35 cellular contexts compared by ENCODE assay signal in the genomic region with DNA sequence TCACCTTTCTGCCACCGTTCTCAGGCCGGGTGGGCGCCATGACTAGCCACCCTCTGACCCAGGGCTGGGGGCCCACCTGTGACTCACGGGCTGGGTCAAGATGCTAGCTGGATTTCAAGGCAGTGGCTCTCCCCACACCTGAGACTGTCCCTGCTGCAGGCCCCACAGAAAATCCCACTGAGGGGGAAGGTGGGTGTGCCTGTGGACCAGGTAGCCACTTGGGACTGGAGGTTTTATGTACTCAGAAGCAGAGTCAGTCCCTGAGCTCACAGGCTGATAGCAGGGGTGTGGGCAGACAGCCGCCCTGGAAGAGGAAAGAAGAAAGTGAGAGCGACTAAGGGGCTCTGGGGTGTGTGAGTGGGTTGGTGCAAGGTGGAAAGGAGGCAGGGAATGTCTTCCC. TPM values are rescaled to one million over a fixed set of nuclear protein-coding genes. Genes with fewer than 3 reads are reported as not detected.
A peak's percentile ranks its signal among the peaks of the same experiment; 100 is the strongest.
DNase-seq lines count a peak whose midpoint lies in the region; ATAC-seq and TF ChIP-seq lines count a peak whose summit lies in the region.
"Had no signal": no experiment of that assay in that cellular context is flagged by ENCODE, and none has a peak within 500 bp of the region (broad histone marks: within the 10 kb centered on the region; RNA-seq: fewer than 3 reads in every experiment).

No MANE protein-coding gene starts in this region.

- H3K9ac ChIP-seq in endodermal cell (ENCODE audit: extremely low read depth, low read length, poor library complexity, severe bottlenecking): no peak overlapping the region
- no peak overlapping the region for H3K9ac ChIP-seq in neural progenitor cell
- H3K9ac ChIP-seq: BLaER1, KMS-11 had no signal

- no peaks in the 10 kb centered on the region for H3K27me3 ChIP-seq in endodermal cell (ENCODE audit: control insufficient read depth, insufficient read depth, low read length, poor library complexity, severe bottlenecking)
- no peaks in the 10 kb centered on the region for H3K27me3 ChIP-seq in neural progenitor cell
- H3K27me3 ChIP-seq: BLaER1, MG63, upper lobe of left lung had no signal

- no peak for DNase-seq in stimulated activated naive CD8-positive, alpha-beta T cell treated with anti-CD3 and anti-CD28 coated beads, Interleukin-15, amount 100 ng/mL, for 72 hours
- no peak for DNase-seq in endodermal cell
- no peak for DNase-seq in neural progenitor cell (ENCODE audit: low spot score)
- DNase-seq in NCI-H2029 treated with DMSO at 0.1 percent for 48 hours (lab: John Stamatoyannopoulos, UW): no peak
- DNase-seq in NCI-H1105 treated with DMSO at 0.1 percent for 48 hours (lab: John Stamatoyannopoulos, UW): no peak
- DNase-seq: activated CD4-positive, alpha-beta T cell treated with anti-CD3 and anti-CD28 coated beads, Interleukin-2, amount 10 ng/mL, durations not matched to agents 7 days and 5 days; activated CD8-positive, alpha-beta memory T cell treated with anti-CD3 and anti-CD28 coated beads, Interleukin-2, amount 10 ng/mL, durations not matched to agents 7 days and 5 days; activated naive CD4-positive, alpha-beta T cell treated with Interleukin-2 at 50 U/mL for 16 hours; activated T-cell treated with anti-CD3 and anti-CD28 coated beads, Interleukin-2, amount 50 U/mL, for 48 hours; brain microvascular endothelial cell; DMS153; esophagus squamous epithelium; foreskin keratinocyte; GOT3; MG63; NCI-H1105; NCI-H2029; NCI-H226; stimulated activated CD4-positive, alpha-beta T cell treated with anti-CD3 and anti-CD28 coated beads, Interleukin-4, amount 100 ng/mL, for 4 hours; substantia nigra; T-helper 1 cell had no signal

- H3K36me3 Mint-ChIP-seq in stimulated activated naive CD8-positive, alpha-beta T cell treated with anti-CD3 and anti-CD28 coated beads, Interleukin-15, Interleukin-2, amounts not matched to agents 100 ng/mL and 50 ng/mL, for 24 hours (ENCODE audit: low read depth): no peaks in the 10 kb centered on the region
- H3K36me3 Mint-ChIP-seq in endodermal cell (ENCODE audit: low read depth) (no peaks in the 10 kb centered on the region), neural progenitor cell (peaks cover 3% of the 10 kb centered on the region)
- H3K36me3 Mint-ChIP-seq: activated CD8-positive, alpha-beta memory T cell treated with anti-CD3 and anti-CD28 coated beads, Interleukin-2, amount 10 ng/mL, durations not matched to agents 7 days and 5 days had no signal

- H2AFZ ChIP-seq in neural progenitor cell (replicated peaks): peak overlapping the region; percentile 73

- 90 to 91% methylated on average over 2 to 6 of the region's 6 CpGs for WGBS in endodermal cell (ENCODE audit: insufficient coverage in 1 of 2, insufficient read length in 1 of 2), 2 experiments

- peak overlapping the region; percentile 45 for H3K4me2 ChIP-seq in neural progenitor cell
- H3K4me2 ChIP-seq: BLaER1, KMS-11 had no signal

- H3K36me3 ChIP-seq in endodermal cell (ENCODE audit: control insufficient read depth, insufficient read depth, low read length) (no peaks in the 10 kb centered on the region), neural progenitor cell (no peaks in the 10 kb centered on the region)
- H3K36me3 ChIP-seq: BLaER1, brain microvascular endothelial cell, esophagus squamous epithelium, heart left ventricle, MG63, neutrophil, upper lobe of left lung had no signal

- H3K79me2 ChIP-seq in neural progenitor cell (ENCODE audit: low read depth): no peaks in the 10 kb centered on the region

- peaks cover 25% of the 10 kb centered on the region for H3F3A ChIP-seq in neural progenitor cell (ENCODE audit: low read depth)

- H3K9me3 Mint-ChIP-seq in stimulated activated naive CD8-positive, alpha-beta T cell treated with anti-CD3 and anti-CD28 coated beads, Interleukin-15, Interleukin-2, amounts not matched to agents 100 ng/mL and 50 ng/mL, for 24 hours: peaks cover 7% of the 10 kb centered on the region
- H3K9me3 Mint-ChIP-seq in stimulated activated naive CD8-positive, alpha-beta T cell treated with anti-CD3 and anti-CD28 coated beads, Interleukin-15, amount 100 ng/mL, for 72 hours: peaks cover 12 to 18% of the 10 kb centered on the region in 2 donors
- H3K9me3 Mint-ChIP-seq in endodermal cell: peaks cover 15% of the 10 kb centered on the region
- H3K9me3 Mint-ChIP-seq in neural progenitor cell: peaks cover 14% of the 10 kb centered on the region

- H3K9me3 ChIP-seq in endodermal cell (ENCODE audit: control insufficient read depth, low read length) (peaks cover 15% of the 10 kb centered on the region), neural progenitor cell (ENCODE audit: low read depth) (no peaks in the 10 kb centered on the region)
- H3K9me3 ChIP-seq: neutrophil had no signal

- ATAC-seq in stimulated activated naive CD8-positive, alpha-beta T cell treated with anti-CD3 and anti-CD28 coated beads, Interleukin-15, amount 100 ng/mL, for 72 hours: no peak
- ATAC-seq in HG03135 (IDR thresholded peaks at IDR 0.05; ENCODE audit: unreplicated experiment): no peak
- ATAC-seq: activated CD8-positive, alpha-beta memory T cell treated with anti-CD3 and anti-CD28 coated beads, Interleukin-2, amount 10 ng/mL, durations not matched to agents 7 days and 5 days; foreskin keratinocyte; GM12878; heart left ventricle; WTC11 had no signal

- no peaks in the 10 kb centered on the region for H3K27me3 Mint-ChIP-seq in stimulated activated naive CD8-positive, alpha-beta T cell treated with anti-CD3 and anti-CD28 coated beads, Interleukin-15, Interleukin-2, amounts not matched to agents 100 ng/mL and 50 ng/mL, for 24 hours
- H3K27me3 Mint-ChIP-seq in stimulated activated naive CD8-positive, alpha-beta T cell treated with anti-CD3 and anti-CD28 coated beads, Interleukin-15, amount 100 ng/mL, for 72 hours: peaks cover 27% of the 10 kb centered on the region
- H3K27me3 Mint-ChIP-seq in endodermal cell (ENCODE audit: insufficient read depth) (no peaks in the 10 kb centered on the region), neural progenitor cell (ENCODE audit: insufficient read depth, low read depth) (peaks cover 16% of the 10 kb centered on the region)
- H3K27me3 Mint-ChIP-seq: activated CD8-positive, alpha-beta memory T cell treated with anti-CD3 and anti-CD28 coated beads, Interleukin-2, amount 10 ng/mL, durations not matched to agents 7 days and 5 days had no signal

- no peaks in the 10 kb centered on the region for H3K4me1 Mint-ChIP-seq in stimulated activated naive CD8-positive, alpha-beta T cell treated with anti-CD3 and anti-CD28 coated beads, Interleukin-15, Interleukin-2, amounts not matched to agents 100 ng/mL and 50 ng/mL, for 24 hours (ENCODE audit: low read depth)
- H3K4me1 Mint-ChIP-seq in stimulated activated naive CD8-positive, alpha-beta T cell treated with anti-CD3 and anti-CD28 coated beads, Interleukin-15, amount 100 ng/mL, for 72 hours: no peaks in the 10 kb centered on the region
- peaks cover 5% of the 10 kb centered on the region for H3K4me1 Mint-ChIP-seq in endodermal cell
- H3K4me1 Mint-ChIP-seq in neural progenitor cell: peaks cover 39% of the 10 kb centered on the region
- H3K4me1 Mint-ChIP-seq: activated CD4-positive, alpha-beta T cell treated with anti-CD3 and anti-CD28 coated beads, Interleukin-2, amount 10 ng/mL, durations not matched to agents 7 days and 5 days; activated CD8-positive, alpha-beta memory T cell treated with anti-CD3 and anti-CD28 coated beads, Interleukin-2, amount 10 ng/mL, durations not matched to agents 7 days and 5 days had no signal

- no peak overlapping the region for H3K4me3 Mint-ChIP-seq in stimulated activated naive CD8-positive, alpha-beta T cell treated with anti-CD3 and anti-CD28 coated beads, Interleukin-15, Interleukin-2, amounts not matched to agents 100 ng/mL and 50 ng/mL, for 24 hours
- H3K4me3 Mint-ChIP-seq in stimulated activated naive CD8-positive, alpha-beta T cell treated with anti-CD3 and anti-CD28 coated beads, Interleukin-15, amount 100 ng/mL, for 72 hours: no peak overlapping the region
- H3K4me3 Mint-ChIP-seq in endodermal cell: no peak overlapping the region
- H3K4me3 Mint-ChIP-seq in neural progenitor cell: peak overlapping the region; percentile 21
- H3K4me3 Mint-ChIP-seq: activated CD4-positive, alpha-beta T cell treated with anti-CD3 and anti-CD28 coated beads, Interleukin-2, amount 10 ng/mL, durations not matched to agents 7 days and 5 days; activated CD8-positive, alpha-beta memory T cell treated with anti-CD3 and anti-CD28 coated beads, Interleukin-2, amount 10 ng/mL, durations not matched to agents 7 days and 5 days; WTC11 had no signal

- H3K27ac ChIP-seq in endodermal cell (ENCODE audit: low read depth, low read length) (peak overlapping the region; percentile 47), neural progenitor cell (no peak overlapping the region)
- H3K27ac ChIP-seq: BLaER1, brain microvascular endothelial cell, dorsolateral prefrontal cortex, esophagus squamous epithelium, foreskin keratinocyte, heart left ventricle, KMS-11, neutrophil, upper lobe of left lung had no signal

- H4K20me1 ChIP-seq in neural progenitor cell (ENCODE audit: low read depth): no peaks in the 10 kb centered on the region
- H4K20me1 ChIP-seq: BLaER1 had no signal

- TF ChIP-seq CTCF in endodermal cell (conservative IDR thresholded peaks at IDR 0.05): no peak
- no peak for TF ChIP-seq CTCF in neural progenitor cell (IDR thresholded peaks at IDR 0.05)

- H3K4me1 ChIP-seq in endodermal cell (ENCODE audit: control insufficient read depth, insufficient read depth, low read length) (no peaks in the 10 kb centered on the region), neural progenitor cell (peaks cover 36% of the 10 kb centered on the region)
- H3K4me1 ChIP-seq: esophagus squamous epithelium, foreskin keratinocyte, heart left ventricle, upper lobe of left lung had no signal

- peak overlapping the region; percentile 26 for H3K27ac Mint-ChIP-seq in stimulated activated naive CD8-positive, alpha-beta T cell treated with anti-CD3 and anti-CD28 coated beads, Interleukin-15, Interleukin-2, amounts not matched to agents 100 ng/mL and 50 ng/mL, for 24 hours
- no peak overlapping the region for H3K27ac Mint-ChIP-seq in stimulated activated naive CD8-positive, alpha-beta T cell treated with anti-CD3 and anti-CD28 coated beads, Interleukin-15, amount 100 ng/mL, for 72 hours
- H3K27ac Mint-ChIP-seq in endodermal cell (no peak overlapping the region), neural progenitor cell (peak overlapping the region; percentile 40)
- H3K27ac Mint-ChIP-seq: activated CD4-positive, alpha-beta T cell treated with anti-CD3 and anti-CD28 coated beads, Interleukin-2, amount 10 ng/mL, durations not matched to agents 7 days and 5 days; activated CD8-positive, alpha-beta memory T cell treated with anti-CD3 and anti-CD28 coated beads, Interleukin-2, amount 10 ng/mL, durations not matched to agents 7 days and 5 days; progenitor cell of endocrine pancreas had no signal

- H3K4me3 ChIP-seq in endodermal cell (ENCODE audit: low read length) (no peak overlapping the region), neural progenitor cell (no peak overlapping the region)
- H3K4me3 ChIP-seq: BLaER1, dorsolateral prefrontal cortex, esophagus squamous epithelium, GM12878, heart left ventricle, MG63, upper lobe of left lung had no signal

RNA-seq across cellular contexts. Expression of a gene that starts 23.8 kb away (rescaled TPM):
- total RNA-seq in endodermal cell: 1 to 10 TPM; 2.4 to 4.5 TPM
- 9.6 TPM for polyA plus RNA-seq in endodermal cell (2013, experiment 1 of 2)
- 8.4 TPM for polyA plus RNA-seq in endodermal cell (2013, experiment 2 of 2)
- 1.2 and 1.5 TPM in 2 replicates for total RNA-seq in neural progenitor cell (ENCODE audit: low replicate concordance)
- total RNA-seq: activated CD4-positive, alpha-beta T cell treated with anti-CD3 and anti-CD28 coated beads, Interleukin-2, amount 10 ng/mL, durations not matched to agents 7 days and 5 days; activated CD8-positive, alpha-beta memory T cell treated with anti-CD3 and anti-CD28 coated beads, Interleukin-2, amount 10 ng/mL, durations not matched to agents 7 days and 5 days; esophagus squamous epithelium; foreskin keratinocyte; GM12878; RPMI7951 had no signal

RNA-seq across cellular contexts. Expression of a gene that starts 33.1 kb away (rescaled TPM):
- total RNA-seq in endodermal cell: not detected
- polyA plus RNA-seq in endodermal cell (2013, experiment 1 of 2): not detected
- not detected for polyA plus RNA-seq in endodermal cell (2013, experiment 2 of 2)
- not detected in 2 replicates for total RNA-seq in neural progenitor cell (ENCODE audit: low replicate concordance)
- total RNA-seq: activated CD4-positive, alpha-beta T cell treated with anti-CD3 and anti-CD28 coated beads, Interleukin-2, amount 10 ng/mL, durations not matched to agents 7 days and 5 days; activated CD8-positive, alpha-beta memory T cell treated with anti-CD3 and anti-CD28 coated beads, Interleukin-2, amount 10 ng/mL, durations not matched to agents 7 days and 5 days; cerebellum; esophagus squamous epithelium; foreskin keratinocyte; GM12878; heart left ventricle; progenitor cell of endocrine pancreas; RPMI7951; SK-MEL-5; upper lobe of left lung; WTC11 had no signal
- polyA plus RNA-seq: foreskin keratinocyte, GM12878, heart left ventricle had no signal

RNA-seq across cellular contexts. Expression of a gene that starts 56.2 kb away (rescaled TPM):
- not detected for total RNA-seq in endodermal cell
- not detected for polyA plus RNA-seq in endodermal cell (2013, experiment 1 of 2)
- not detected for polyA plus RNA-seq in endodermal cell (2013, experiment 2 of 2)
- 0.99 TPM in 1 of 2 replicates, not detected in the other for total RNA-seq in neural progenitor cell (ENCODE audit: low replicate concordance)
- total RNA-seq: activated CD8-positive, alpha-beta memory T cell treated with anti-CD3 and anti-CD28 coated beads, Interleukin-2, amount 10 ng/mL, durations not matched to agents 7 days and 5 days; esophagus squamous epithelium; foreskin keratinocyte; GM12878; heart left ventricle; progenitor cell of endocrine pancreas had no signal
- polyA plus RNA-seq: GM12878, heart left ventricle had no signal

Comparison
In these comparisons a context has a peak if more than half of its experiments do, and no peak if none do; other contexts are left out.
1. H3K27ac Mint-ChIP-seq: peak in stimulated activated naive CD8-positive, alpha-beta T cell treated with anti-CD3 and anti-CD28 coated beads, Interleukin-15, Interleukin-2, amounts not matched to agents 100 ng/mL and 50 ng/mL, for 24 hours (single experiment) and neural progenitor cell (single experiment); none in stimulated activated naive CD8-positive, alpha-beta T cell treated with anti-CD3 and anti-CD28 coated beads, Interleukin-15, amount 100 ng/mL, for 72 hours (0 of 2) and endodermal cell (single experiment).